ENCODE assay signal across 17 cellular contexts in genomic region chr10:74314166-74314565, GRCh38.
DNase-seq lines count a peak whose midpoint lies in the region; ATAC-seq, FAIRE-seq and TF ChIP-seq lines count a peak whose summit lies in the region.
"Had no signal": no experiment of that assay in that cellular context is flagged by ENCODE, and none has a peak within 500 bp of the region (broad histone marks: within the 10 kb centered on the region; RNA-seq: fewer than 3 reads in every experiment).

No MANE protein-coding gene starts in this region.

- WGBS in GM12878 (ENCODE audit: insufficient coverage, insufficient replicate concordance, low lambda C conversion rate, missing lambda C conversion rate): 47% methylated on average over 1 of the region's 1 CpG
- 22 to 54% (median 36%) methylated on average over 1 of the region's 1 CpG for WGBS in spleen, 5 donors

- no peak overlapping the region for H2AFZ ChIP-seq in GM12878 (ENCODE audit: control insufficient read depth, low read depth, low read length)

- no peak for TF ChIP-seq RAD21 in GM12878 (IDR thresholded peaks at IDR 0.05; ENCODE audit: insufficient read depth, low read depth, low read length)

- H4K20me1 ChIP-seq in GM12878 (ENCODE audit: control insufficient read depth, insufficient read depth): no peaks in the 10 kb centered on the region

- TF ChIP-seq CTCF in breast epithelium (IDR thresholded peaks at IDR 0.05) (no peak), MCF 10A (IDR thresholded peaks at IDR 0.05; ENCODE audit: unreplicated experiment) (no peak), GM12878 (IDR thresholded peaks at IDR 0.05 in 2 of 3, conservative IDR thresholded peaks at IDR 0.05 in 1 of 3; ENCODE audit: control insufficient read depth in 2 of 3, extremely low read depth in 1 of 3, insufficient read depth in 1 of 3, low read depth in 3 of 3, low read length in 3 of 3) (no peak), spleen (IDR thresholded peaks at IDR 0.05 in 8 of 11, conservative IDR thresholded peaks at IDR 0.05 in 3 of 11) (no peak)

- no peak overlapping the region for H3K4me2 ChIP-seq in GM12878 (ENCODE audit: control insufficient read depth, insufficient read depth)

- DNase-seq in breast epithelium (ENCODE audit: low spot score in 2 of 2) (no peak), MCF 10A (ENCODE audit: unreplicated experiment) (no peak), GM12878 (ENCODE audit: low read depth, low spot score) (no peak), iris pigment epithelial cell (ENCODE audit: low read depth) (peak; percentile 17), spleen (no peak), HTR-8/SVneo (ENCODE audit: insufficient read length, low spot score) (no peak)
- no peak for DNase-seq in T-helper 2 cell treated with Interferon-gamma antibody and Interleukin-4, amounts not matched to agents 5 μg/mL and 100 μg/mL, for 36 hours (ENCODE audit: low spot score)
- DNase-seq: 8988T, COR-L47, islet precursor cell, NCI-H1436, NCI-H510A treated with DMSO at 0.1 percent for 48 hours, PC-3, substantia nigra, SW 1271 had no signal

- no peaks in the 10 kb centered on the region for H3K36me3 ChIP-seq in breast epithelium
- peaks cover 0 to 7% of the 10 kb centered on the region in 2 experiments; a peak in 1 of 4 replicates for H3K36me3 ChIP-seq in GM12878 (ENCODE audit: control insufficient read depth in 2 of 2, insufficient read depth in 2 of 2, low read length in 1 of 2)
- peaks cover 0 to 37% (median under 1%) of the 10 kb centered on the region in 6 donors for H3K36me3 ChIP-seq in spleen

- TF ChIP-seq EP300 in GM12878 (IDR thresholded peaks at IDR 0.05; ENCODE audit: borderline replicate concordance in 1 of 2, control insufficient read depth in 1 of 2, low read depth in 2 of 2, low read length in 2 of 2): no peak

- FAIRE-seq in GM12878 (lab: Jason Lieb, UNC): no peak
- no peak for FAIRE-seq in HTR-8/SVneo (lab: Jason Lieb, UNC)

- peaks cover 8% of the 10 kb centered on the region for H3K4me1 Mint-ChIP-seq in MCF 10A (ENCODE audit: insufficient read depth, unreplicated experiment)
- H3K4me1 Mint-ChIP-seq in T-helper 2 cell treated with Interferon-gamma antibody and Interleukin-4, amounts not matched to agents 5 μg/mL and 100 μg/mL, for 36 hours (ENCODE audit: low read depth): peaks cover 3% of the 10 kb centered on the region

- H3K4me3 Mint-ChIP-seq in MCF 10A (ENCODE audit: unreplicated experiment): no peak overlapping the region
- no peak overlapping the region for H3K4me3 Mint-ChIP-seq in T-helper 2 cell treated with Interferon-gamma antibody and Interleukin-4, amounts not matched to agents 5 μg/mL and 100 μg/mL, for 36 hours

- H3K9me3 Mint-ChIP-seq in MCF 10A (ENCODE audit: unreplicated experiment): no peaks in the 10 kb centered on the region
- H3K9me3 Mint-ChIP-seq in T-helper 2 cell treated with Interferon-gamma antibody and Interleukin-4, amounts not matched to agents 5 μg/mL and 100 μg/mL, for 36 hours: peaks cover 3% of the 10 kb centered on the region

- H3K27me3 Mint-ChIP-seq in MCF 10A (ENCODE audit: insufficient read depth, unreplicated experiment): no peaks in the 10 kb centered on the region
- H3K27me3 Mint-ChIP-seq in T-helper 2 cell treated with Interferon-gamma antibody and Interleukin-4, amounts not matched to agents 5 μg/mL and 100 μg/mL, for 36 hours (ENCODE audit: low read depth): no peaks in the 10 kb centered on the region

- RAD21 ChIA-PET in GM12878 (lab: Charles Lee; ENCODE audit: unreplicated experiment): no interaction called here

- H3K4me3 ChIP-seq in breast epithelium (peak overlapping the region; percentile 5 to 34 (median 13)), GM12878 (no peak overlapping the region), spleen (peak overlapping the region; percentile 1 to 51 (median 13))

- POLR2A ChIA-PET in MCF 10A (lab: Yijun Ruan, JAX): interaction anchor here (0.6 to 1.0 kb wide), 2 partner anchors 19 to 898 kb away, joined by 3 read pairs; no protein-coding TSS in a partner anchor
- POLR2A ChIA-PET in GM12878 (lab: Charles Lee): no interaction called here

- CTCF ChIA-PET in MCF 10A (lab: Yijun Ruan, JAX): no interaction called here
- CTCF ChIA-PET in GM12878 (lab: Yijun Ruan, JAX): interaction anchor here (0.7 kb wide), 1 partner anchor 418 kb away, joined by 3 read pairs; no protein-coding TSS in a partner anchor

- H3K27me3 ChIP-seq in breast epithelium: no peaks in the 10 kb centered on the region
- H3K27me3 ChIP-seq in GM12878 (replicated peaks in 1 of 2; ENCODE audit: control insufficient read depth in 2 of 2, insufficient read depth in 2 of 2, low read length in 1 of 2): no peaks in the 10 kb centered on the region
- H3K27me3 ChIP-seq in spleen (replicated peaks in 1 of 7): no peaks in the 10 kb centered on the region

- no peak for TF ChIP-seq POLR2A in breast epithelium (IDR thresholded peaks at IDR 0.05)
- no peak for TF ChIP-seq POLR2A in GM12878 (IDR thresholded peaks at IDR 0.05; ENCODE audit: low read depth, low read length)
- no peak for TF ChIP-seq POLR2A in spleen (IDR thresholded peaks at IDR 0.05)

- H3K27ac ChIP-seq in breast epithelium (no peak overlapping the region), GM12878 (ENCODE audit: control insufficient read depth, insufficient read depth) (no peak overlapping the region), spleen (peak overlapping the region in 4 of 8 donors; percentile 5 to 23 (median 6))
- H3K27ac ChIP-seq: HL-60 had no signal

- H3K27ac Mint-ChIP-seq in MCF 10A (ENCODE audit: low read depth, unreplicated experiment): no peak overlapping the region
- no peak overlapping the region for H3K27ac Mint-ChIP-seq in T-helper 2 cell treated with Interferon-gamma antibody and Interleukin-4, amounts not matched to agents 5 μg/mL and 100 μg/mL, for 36 hours

- intact Hi-C loops in breast epithelium (cut with DNase I; ENCODE audit: low total_unique reads): no loop called here
- intact Hi-C loops in MCF 10A (cut with micrococcal nuclease): no loop called here
- intact Hi-C loops in GM12878 (cut with micrococcal nuclease; ENCODE audit: unreplicated experiment): no loop called here
- intact Hi-C loops in spleen (cut with DNase I; ENCODE audit: low total_unique reads): no loop called here

- H3K4me1 ChIP-seq in breast epithelium (no peaks in the 10 kb centered on the region), GM12878 (ENCODE audit: control insufficient read depth, insufficient read depth, low read length) (no peaks in the 10 kb centered on the region), spleen (peaks cover 0 to 20% (median 4%) of the 10 kb centered on the region in 6 donors)

- H3K9me3 ChIP-seq in breast epithelium (no peaks in the 10 kb centered on the region), GM12878 (replicated peaks; ENCODE audit: control insufficient read depth, insufficient read depth, low read length) (peaks cover 2% of the 10 kb centered on the region), spleen (peaks cover 0 to 11% (median 6%) of the 10 kb centered on the region in 8 donors)

- H3K9ac ChIP-seq in GM12878 (ENCODE audit: control insufficient read depth, insufficient read depth, low read length): no peak overlapping the region

- BruUV-seq in MCF 10A (replicated peaks; lab: Mats Ljungman, UMichigan) (no TSS peak), GM12878 (replicated peaks; lab: Mats Ljungman, UMichigan) (no TSS peak)

- SMC1A ChIA-PET in GM12878 (lab: Charles Lee; ENCODE audit: uncharacterized antibody, unreplicated experiment): no interaction called here

- in situ Hi-C loops in GM12878 (cut with MboI): no loop called here

- ATAC-seq in GM12878 (peak; percentile 74), GM21723 (IDR thresholded peaks at IDR 0.05; ENCODE audit: unreplicated experiment) (no peak)
- ATAC-seq: PC-3 had no signal

- H3K79me2 ChIP-seq in GM12878 (ENCODE audit: control insufficient read depth, insufficient read depth, low read length): no peaks in the 10 kb centered on the region

- no peaks in the 10 kb centered on the region for H3K36me3 Mint-ChIP-seq in MCF 10A (ENCODE audit: insufficient read depth, unreplicated experiment)
- H3K36me3 Mint-ChIP-seq in T-helper 2 cell treated with Interferon-gamma antibody and Interleukin-4, amounts not matched to agents 5 μg/mL and 100 μg/mL, for 36 hours (ENCODE audit: low read depth): peaks cover 5% of the 10 kb centered on the region

TF ChIP-seq in GM12878, 131 proteins besides CTCF, POLR2A, EP300 and RAD21:
- TF ChIP-seq RAD51 (IDR thresholded peaks at IDR 0.05): peak; percentile 94
- TF ChIP-seq SPI1 (IDR thresholded peaks at IDR 0.05; ENCODE audit: borderline replicate concordance, insufficient read depth, low read depth, low read length): no peak
- peak in 1 of 2 experiments; percentile 20; a peak in 1 of 4 replicates for TF ChIP-seq BHLHE40 (IDR thresholded peaks at IDR 0.05; ENCODE audit: borderline replicate concordance in 1 of 2, low read depth in 2 of 2, low read length in 1 of 2)
- TF ChIP-seq RELA (IDR thresholded peaks at IDR 0.05; ENCODE audit: borderline replicate concordance, partially characterized antibody): no peak
- TF ChIP-seq IKZF2 (IDR thresholded peaks at IDR 0.05): no peak
- TF ChIP-seq USF2 (IDR thresholded peaks at IDR 0.05; ENCODE audit: borderline replicate concordance, low read depth, low read length): peak; percentile 65; the same call in 1 of the 2 replicates
- TF ChIP-seq PAX8 (IDR thresholded peaks at IDR 0.05): no peak
- no peak for TF ChIP-seq CBFB (IDR thresholded peaks at IDR 0.05; ENCODE audit: low read depth)
- no peak for TF ChIP-seq ZNF384 (IDR thresholded peaks at IDR 0.05; ENCODE audit: borderline replicate concordance, low read depth, low read length)
